31 cellular contexts compared by ENCODE assay signal in genomic region chr16:55147401-55147800, GRCh38.
"Had no signal": no experiment of that assay in that cellular context is flagged by ENCODE, and none has a peak within 500 bp of the region (broad histone marks: within the 10 kb centered on the region; RNA-seq: fewer than 3 reads in every experiment).

No MANE protein-coding gene starts in this region.

- H3K4me1 Mint-ChIP-seq: endodermal cell; naive thymus-derived CD4-positive, alpha-beta T cell; stimulated activated naive CD8-positive, alpha-beta T cell treated with anti-CD3 and anti-CD28 coated beads, Interleukin-15, amount 100 ng/mL, for 72 hours had no signal

- H3K27me3 Mint-ChIP-seq: dendritic cell treated with granulocyte-macrophage colony-stimulating factor and Interleukin-4, amounts not matched to agents 40 ng/mL and 50 ng/mL, for 4 days had no signal

- H3K9me3 Mint-ChIP-seq: dendritic cell treated with granulocyte-macrophage colony-stimulating factor and Interleukin-4, amounts not matched to agents 40 ng/mL and 50 ng/mL, for 4 days; stimulated activated naive CD8-positive, alpha-beta T cell treated with anti-CD3 and anti-CD28 coated beads, Interleukin-15, amount 100 ng/mL, for 72 hours had no signal

- H3K9ac ChIP-seq: neural progenitor cell, parathyroid adenoma had no signal

- ATAC-seq: esophagus mucosa; foreskin keratinocyte; gastroesophageal sphincter; heart left ventricle; left cardiac atrium; left lung; mucosa of descending colon; naive thymus-derived CD4-positive, alpha-beta T cell; right lobe of liver; stimulated activated naive CD8-positive, alpha-beta T cell treated with anti-CD3 and anti-CD28 coated beads, Interleukin-15, amount 100 ng/mL, for 72 hours; upper lobe of right lung had no signal

- H3K27ac ChIP-seq: epithelial cell of prostate, foreskin keratinocyte, gastroesophageal sphincter, heart left ventricle, hepatocyte, left lung, neural progenitor cell, parathyroid adenoma, right lobe of liver, suprapubic skin, transverse colon, upper lobe of right lung, uterus had no signal

- DNase-seq: effector CD8-positive, alpha-beta T cell; endodermal cell; foreskin keratinocyte; heart left ventricle; left cardiac atrium; left lung; mesenchymal stem cell; mucosa of descending colon; naive thymus-derived CD4-positive, alpha-beta T cell; right lobe of liver; small intestine; stimulated activated CD4-positive, alpha-beta T cell treated with anti-CD3 and anti-CD28 coated beads, Interleukin-12 subunit alpha, Interleukin-12 subunit beta, amount 100 ng/mL, for 4 hours; stimulated activated CD4-positive, alpha-beta T cell treated with anti-CD3 and anti-CD28 coated beads, Interleukin-1b, Interleukin-23, amount 100 ng/mL, for 48 hours; stimulated activated CD4-positive, alpha-beta T cell treated with anti-CD3 and anti-CD28 coated beads, Interleukin-4, amount 100 ng/mL, for 1 hour; stimulated activated CD8-positive, alpha-beta memory T cell treated with anti-CD3 and anti-CD28 coated beads, Interleukin-4, amount 100 ng/mL, for 48 hours; stimulated activated naive CD4-positive, alpha-beta T cell; stimulated activated naive CD8-positive, alpha-beta T cell treated with anti-CD3 and anti-CD28 coated beads, Interleukin-15, amount 100 ng/mL, for 72 hours; transverse colon; upper lobe of right lung; uterus had no signal

- H3K36me3 Mint-ChIP-seq: mesothelial cell of epicardium; naive thymus-derived CD4-positive, alpha-beta T cell; neural progenitor cell had no signal

- H3K4me3 Mint-ChIP-seq: dendritic cell treated with granulocyte-macrophage colony-stimulating factor and Interleukin-4, amounts not matched to agents 40 ng/mL and 50 ng/mL, for 4 days; endodermal cell; mesothelial cell of epicardium; naive thymus-derived CD4-positive, alpha-beta T cell; nephron; neural progenitor cell; stimulated activated naive CD8-positive, alpha-beta T cell treated with anti-CD3 and anti-CD28 coated beads, Interleukin-15, amount 100 ng/mL, for 72 hours had no signal

- H3K36me3 ChIP-seq: gastroesophageal sphincter, heart left ventricle, left lung, neural progenitor cell, right lobe of liver, suprapubic skin, transverse colon, upper lobe of right lung, uterus had no signal

- H3K4me2 ChIP-seq: hepatocyte, neural progenitor cell had no signal

- H3K79me2 ChIP-seq: hepatocyte, parathyroid adenoma had no signal

- H3K4me3 ChIP-seq: gastroesophageal sphincter, heart left ventricle, hepatocyte, left lung, mucosa of descending colon, neural progenitor cell, right lobe of liver, suprapubic skin, transverse colon, upper lobe of right lung, uterus had no signal

- H3K9me3 ChIP-seq: gastroesophageal sphincter, heart left ventricle, left lung, mucosa of descending colon, right lobe of liver, suprapubic skin, transverse colon, upper lobe of right lung, uterus had no signal

- H3K27ac Mint-ChIP-seq: dendritic cell treated with granulocyte-macrophage colony-stimulating factor and Interleukin-4, amounts not matched to agents 40 ng/mL and 50 ng/mL, for 4 days; endodermal cell; mesothelial cell of epicardium; naive thymus-derived CD4-positive, alpha-beta T cell; neural progenitor cell; progenitor cell of endocrine pancreas had no signal

- H3K27me3 ChIP-seq: foreskin keratinocyte, heart left ventricle, hepatocyte, left lung, neural progenitor cell, right lobe of liver, suprapubic skin, transverse colon, upper lobe of right lung, uterus had no signal

- H2AFZ ChIP-seq: hepatocyte, neural progenitor cell, parathyroid adenoma had no signal

- H3K4me1 ChIP-seq: foreskin keratinocyte, gastroesophageal sphincter, heart left ventricle, left lung, neural progenitor cell, parathyroid adenoma, right lobe of liver, suprapubic skin, transverse colon, upper lobe of right lung, uterus had no signal
